ENCODE assay signal across 8 cellular contexts in the genomic region with DNA sequence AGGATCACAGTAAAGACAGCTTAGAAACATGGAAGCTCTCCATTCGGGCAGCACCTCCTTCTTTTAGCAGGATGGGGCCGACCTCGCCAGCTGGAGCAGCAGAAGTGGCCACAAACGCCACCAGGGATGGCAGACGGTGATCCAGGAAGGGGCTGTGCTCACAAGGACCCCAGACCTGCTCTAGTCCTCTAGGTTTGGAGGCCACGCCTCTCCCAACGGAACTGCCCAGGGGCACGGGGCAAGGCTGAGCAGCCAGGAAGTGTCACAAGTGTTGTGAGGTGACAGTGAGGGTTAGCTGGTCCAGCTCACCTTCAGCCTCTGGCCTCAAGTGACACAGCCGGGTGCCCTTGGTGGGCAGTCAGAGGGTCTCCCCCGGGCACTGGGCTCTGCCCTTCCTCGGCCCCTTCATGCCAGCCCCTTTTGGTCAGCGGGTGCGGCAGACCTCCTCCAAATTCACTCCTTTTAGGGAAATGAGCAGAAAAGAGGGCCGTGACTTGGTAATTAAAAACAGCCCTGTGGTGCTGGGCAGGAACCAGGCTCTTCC. TPM values are rescaled to one million over a fixed set of nuclear protein-coding genes. Genes with fewer than 3 reads are reported as not detected.
A peak's percentile ranks its signal among the peaks of the same experiment; 100 is the strongest.
DNase-seq lines count a peak whose midpoint lies in the region; ATAC-seq and TF ChIP-seq lines count a peak whose summit lies in the region.

No MANE protein-coding gene starts in this region.

- H3K9me3 Mint-ChIP-seq in osteocyte (ENCODE audit: unreplicated experiment), result no peaks in the 10 kb centered on the region

- H3K4me3 ChIP-seq in BLaER1, result peak overlapping the region; percentile 53

- in situ Hi-C loops in SK-MEL-5 (cut with HindIII; ENCODE audit: low pct_unique_long_range_greater_than_20kb, low sequenced_read_pairs), result no loop called here

- H3K4me1 Mint-ChIP-seq in osteocyte (ENCODE audit: unreplicated experiment), result peaks cover 91% of the 10 kb centered on the region
- H3K4me1 Mint-ChIP-seq in T-helper 17 cell, result peaks cover 14% of the 10 kb centered on the region

- H3K4me3 Mint-ChIP-seq in osteocyte (ENCODE audit: unreplicated experiment) (peak overlapping the region; percentile 71), T-helper 17 cell (no peak overlapping the region)

- ATAC-seq in GM19395 (IDR thresholded peaks at IDR 0.05; ENCODE audit: unreplicated experiment) (no peak), T-helper 17 cell (no peak)

- DNase-seq in SK-MEL-5 (ENCODE audit: low read depth, low spot score), result peak; percentile 55
- peak; percentile 87 for DNase-seq in fibroblast of peridontal ligament (ENCODE audit: extremely low read depth)
- no peak for DNase-seq in osteocyte (ENCODE audit: extremely low spot score, unreplicated experiment)
- DNase-seq in SKM-1 (lab: John Stamatoyannopoulos, UW; ENCODE audit: unreplicated experiment), result no peak
- DNase-seq in T-helper 17 cell, result no peak
- DNase-seq in T-helper 9 cell, result no peak

- no peaks in the 10 kb centered on the region for H3K27me3 ChIP-seq in BLaER1

- H3K9me3 ChIP-seq in BLaER1, result no peaks in the 10 kb centered on the region
- no peaks in the 10 kb centered on the region for H3K9me3 ChIP-seq in T-helper 17 cell (ENCODE audit: control insufficient read depth, low read length, poor library complexity, severe bottlenecking)

- no peak for TF ChIP-seq CTCF in osteocyte (IDR thresholded peaks at IDR 0.05)

- H3K36me3 Mint-ChIP-seq in osteocyte (ENCODE audit: unreplicated experiment), result no peaks in the 10 kb centered on the region
- H3K36me3 Mint-ChIP-seq in T-helper 17 cell (ENCODE audit: low read depth), result no peaks in the 10 kb centered on the region

- peaks cover 42% of the 10 kb centered on the region for H4K20me1 ChIP-seq in BLaER1

- H3K4me1 ChIP-seq in BLaER1, result peaks cover 100% of the 10 kb centered on the region

- peak overlapping the region; percentile 80 for H3K27ac ChIP-seq in BLaER1

- H3K9ac ChIP-seq in BLaER1, result peak overlapping the region; percentile 58

- peak overlapping the region; percentile 99 for H3K27ac Mint-ChIP-seq in osteocyte (ENCODE audit: unreplicated experiment)
- H3K27ac Mint-ChIP-seq in T-helper 17 cell, result no peak overlapping the region

- H3K4me2 ChIP-seq in BLaER1, result peak overlapping the region; percentile 84

- peaks cover 28% of the 10 kb centered on the region; the same call in 1 of the 2 replicates for H3K36me3 ChIP-seq in BLaER1

- H3K27me3 Mint-ChIP-seq in osteocyte (ENCODE audit: unreplicated experiment) (no peaks in the 10 kb centered on the region), T-helper 17 cell (peaks cover 7% of the 10 kb centered on the region)

RNA-seq across cellular contexts. Expression of gene CEP295NL, which starts 20.4 kb away (rescaled TPM):
- 0.74 and 0.80 TPM in 2 replicates for total RNA-seq in SK-MEL-5 (2014; rRNA removed; shearing (Covaris generic))
- 0.76 and 1.2 TPM in 2 replicates for polyA plus RNA-seq in SK-MEL-5 (2015; cell fraction: cytosol; rRNA removed)
- polyA plus RNA-seq in SK-MEL-5 (2015; cell fraction: nucleus; rRNA removed), result 0.19 and 0.99 TPM in 2 replicates
- total RNA-seq in osteocyte, result 7.3 and 9.2 TPM in 2 replicates
- total RNA-seq in T-helper 17 cell, result 1 to 10 TPM; 2.0 to 2.9 TPM

RNA-seq across cellular contexts. Expression of gene USP36, which starts 42.0 kb away (rescaled TPM):
- 96.8 and 116 TPM in 2 replicates for total RNA-seq in SK-MEL-5 (2014; rRNA removed; shearing (Covaris generic))
- 153 and 199 TPM in 2 replicates for polyA plus RNA-seq in SK-MEL-5 (2015; cell fraction: cytosol; rRNA removed)
- polyA plus RNA-seq in SK-MEL-5 (2015; cell fraction: nucleus; rRNA removed), result 546 and 730 TPM in 2 replicates
- total RNA-seq in osteocyte (56.2 and 66.7 TPM in 2 replicates), T-helper 17 cell (100 to 1,000 TPM; 418 to 474 TPM)

RNA-seq across cellular contexts. Expression of gene TIMP2, which starts 42.6 kb away (rescaled TPM):
- 398 and 441 TPM in 2 replicates for total RNA-seq in SK-MEL-5 (2014; rRNA removed; shearing (Covaris generic))
- 1,135 and 1,332 TPM in 2 replicates for polyA plus RNA-seq in SK-MEL-5 (2015; cell fraction: cytosol; rRNA removed)
- 227 and 239 TPM in 2 replicates for polyA plus RNA-seq in SK-MEL-5 (2015; cell fraction: nucleus; rRNA removed)
- total RNA-seq in osteocyte (1,096 and 1,211 TPM in 2 replicates), T-helper 17 cell (1 to 10 TPM; 4.1 to 6.7 TPM)

Comparison
In these comparisons a context has a peak if more than half of its experiments do, and no peak if none do; other contexts are left out.
1. DNase-seq: peak in SK-MEL-5 (single experiment) and fibroblast of peridontal ligament (single experiment); none in osteocyte (single experiment), SKM-1 (single experiment), T-helper 17 cell (0 of 3) and T-helper 9 cell (single experiment).
2. RNA of gene TIMP2, which starts 42.6 kb away (total RNA-seq): 1,096 to 1,211 TPM in osteocyte and 398 to 441 TPM in SK-MEL-5; 4.1 to 6.7 TPM in T-helper 17 cell; every median in the first group is over 10 times any median in the second.